33 cellular contexts compared by ENCODE assay signal in the genomic region with DNA sequence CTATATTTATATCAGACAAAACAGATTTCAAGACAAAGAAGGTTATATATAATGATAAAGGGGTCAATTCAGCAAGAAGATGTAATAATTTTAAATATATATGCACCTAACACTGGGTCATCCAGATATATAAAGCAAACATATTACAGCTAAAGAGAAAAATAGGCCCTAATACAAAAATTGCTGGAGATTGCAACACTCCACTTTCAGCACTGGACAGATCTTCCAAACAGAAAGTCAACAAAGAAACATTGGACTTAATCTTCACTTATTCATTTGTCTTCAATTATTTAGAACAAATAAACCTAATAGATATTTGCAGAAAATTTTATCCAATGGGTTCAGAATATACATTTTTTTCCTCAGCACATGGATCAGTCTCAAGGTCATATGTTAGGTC. TPM values are rescaled to one million over a fixed set of nuclear protein-coding genes. Genes with fewer than 3 reads are reported as not detected.
DNase-seq lines count a peak whose midpoint lies in the region; TF ChIP-seq lines count a peak whose summit lies in the region.
"Had no signal": no experiment of that assay in that cellular context is flagged by ENCODE, and none has a peak within 500 bp of the region (broad histone marks: within the 10 kb centered on the region; RNA-seq: fewer than 3 reads in every experiment).

No MANE protein-coding gene starts in this region.

- TF ChIP-seq POLR2A in transverse colon (IDR thresholded peaks at IDR 0.05): no peak

- H3K27me3 ChIP-seq in GM23248 (replicated peaks; ENCODE audit: insufficient read depth): no peaks in the 10 kb centered on the region
- no peaks in the 10 kb centered on the region for H3K27me3 ChIP-seq in transverse colon
- H3K27me3 ChIP-seq: neural progenitor cell, pancreas, uterus had no signal

- in situ Hi-C loops in GM23248 (cut with MboI) (no loop called here), transverse colon (cut with MboI; ENCODE audit: low pct_ligation_motif_present in 1 of 4, low pct_unique_long_range_greater_than_20kb in 1 of 4, low sequenced_read_pairs in 3 of 4) (no loop called here)

- no peak overlapping the region for H3K4me2 ChIP-seq in GM23248 (ENCODE audit: unreplicated experiment)
- H3K4me2 ChIP-seq: neural progenitor cell had no signal

- no peaks in the 10 kb centered on the region for H4K20me1 ChIP-seq in GM23248 (ENCODE audit: insufficient read depth)

- H3K9me3 ChIP-seq in GM23248 (ENCODE audit: low read depth) (no peaks in the 10 kb centered on the region), transverse colon (no peaks in the 10 kb centered on the region)
- H3K9me3 ChIP-seq: BE2C, HAP-1, pancreas, thoracic aorta had no signal

- no peak for TF ChIP-seq EP300 in transverse colon (IDR thresholded peaks at IDR 0.05; ENCODE audit: low read depth)

- H3K36me3 ChIP-seq in GM23248 (ENCODE audit: low read depth) (no peaks in the 10 kb centered on the region), transverse colon (no peaks in the 10 kb centered on the region)
- H3K36me3 ChIP-seq: BE2C, HAP-1, neural progenitor cell, pancreas, thoracic aorta, uterus had no signal

- DNase-seq in GM23248 (peak; percentile 13), LHCN-M2 (ENCODE audit: low read depth) (peak; percentile 1), choroid plexus epithelial cell (ENCODE audit: low read depth) (peak; percentile 33), foreskin fibroblast (peak; percentile 2 to 29), AG08396 (ENCODE audit: low spot score) (no peak), transverse colon (no peak), HUDEP-2 (lab: John Stamatoyannopoulos, UW; ENCODE audit: unreplicated experiment in 76 of 76) (no peak), HT-29 (ENCODE audit: low spot score) (no peak)
- DNase-seq: ACHN; activated CD4-positive, CD25-positive, alpha-beta regulatory T cell; activated gamma-delta T cell; activated T-cell treated with anti-CD3 and anti-CD28 coated beads, Interleukin-2, amount 50 U/mL, for 24 hours; BE2C; CD8-positive, alpha-beta T cell; DMS 273 treated with DMSO at 0.1 percent for 48 hours; EL; NCI-H1092 treated with DMSO at 0.1 percent for 48 hours; NCI-H187; NCI-H82; pancreas; retina; RPMI8226; small intestine; uterus had no signal

- H3K9ac ChIP-seq in GM23248: no peak overlapping the region
- H3K9ac ChIP-seq: neural progenitor cell had no signal

- TF ChIP-seq CTCF in choroid plexus epithelial cell (conservative IDR thresholded peaks at IDR 0.05; ENCODE audit: low read depth, low read length) (no peak), foreskin fibroblast (IDR thresholded peaks at IDR 0.05; ENCODE audit: low read depth, low read length) (no peak), transverse colon (IDR thresholded peaks at IDR 0.05) (no peak)

- H3K79me2 ChIP-seq in GM23248 (ENCODE audit: insufficient read depth): no peaks in the 10 kb centered on the region

- H3K4me1 ChIP-seq in GM23248 (ENCODE audit: insufficient read depth): no peaks in the 10 kb centered on the region
- no peaks in the 10 kb centered on the region for H3K4me1 ChIP-seq in transverse colon
- H3K4me1 ChIP-seq: BE2C, HAP-1, neural progenitor cell, pancreas, uterus had no signal

- no peaks in the 10 kb centered on the region for H3F3A ChIP-seq in GM23248 (ENCODE audit: insufficient read depth)

- H3K4me3 ChIP-seq in GM23248 (no peak overlapping the region), choroid plexus epithelial cell (ENCODE audit: low read depth, low read length) (no peak overlapping the region), foreskin fibroblast (ENCODE audit: low read depth in 1 of 2, low read length in 2 of 2) (no peak overlapping the region), transverse colon (no peak overlapping the region)
- H3K4me3 ChIP-seq: HAP-1, neural progenitor cell, pancreas, thoracic aorta, uterus had no signal

- H2AFZ ChIP-seq in GM23248: no peak overlapping the region
- H2AFZ ChIP-seq: neural progenitor cell had no signal

- H3K27ac ChIP-seq in GM23248 (no peak overlapping the region), transverse colon (no peak overlapping the region)
- H3K27ac ChIP-seq: neural progenitor cell, pancreas, thoracic aorta, uterus had no signal

- intact Hi-C loops in transverse colon (cut with DNase I; ENCODE audit: low total_unique reads): no loop called here

- no peaks in the 10 kb centered on the region for H3K9me2 ChIP-seq in GM23248 (ENCODE audit: insufficient read depth)

RNA-seq across cellular contexts. Expression of a gene that starts 45.8 kb away (rescaled TPM):
- total RNA-seq in GM23248 (2014; rRNA removed; shearing (Covaris generic)): not detected in 2 replicates
- not detected in 2 replicates for polyA plus RNA-seq in GM23248 (2016; fragmentation: Nextera tagmentation; extraction: Ambion mirVana)
- total RNA-seq in LHCN-M2 (2014; rRNA removed) (not detected in 2 replicates), transverse colon (not detected)
- not detected for polyA plus RNA-seq in LHCN-M2 (2012)
- not detected in 2 replicates for total RNA-seq in HT-29 (2014; rRNA removed; shearing (Covaris generic))
- total RNA-seq: CD8-positive, alpha-beta T cell; dermis microvascular lymphatic vessel endothelial cell; fibroblast of lung; left lobe of liver; NCI-H460; SK-MEL-5; T-helper 1 cell treated with Interleukin-12 subunit alpha and Interleukin-12 subunit beta and Interleukin-4 antibody, amounts not matched to agents 30 ng/mL and 1 ng/mL, for 36 hours; thoracic aorta; uterus had no signal
- polyA plus RNA-seq: fibroblast of lung, pancreas had no signal

Comparison
In these comparisons a context has a peak if more than half of its experiments do, and no peak if none do; other contexts are left out.
1. DNase-seq: peak in GM23248 (single experiment), LHCN-M2 (single experiment), choroid plexus epithelial cell (single experiment) and foreskin fibroblast (2 of 2); none in AG08396 (single experiment), transverse colon (single experiment), HUDEP-2 (0 of 76) and HT-29 (single experiment).